8 cellular contexts compared by ENCODE assay signal in the genomic region with DNA sequence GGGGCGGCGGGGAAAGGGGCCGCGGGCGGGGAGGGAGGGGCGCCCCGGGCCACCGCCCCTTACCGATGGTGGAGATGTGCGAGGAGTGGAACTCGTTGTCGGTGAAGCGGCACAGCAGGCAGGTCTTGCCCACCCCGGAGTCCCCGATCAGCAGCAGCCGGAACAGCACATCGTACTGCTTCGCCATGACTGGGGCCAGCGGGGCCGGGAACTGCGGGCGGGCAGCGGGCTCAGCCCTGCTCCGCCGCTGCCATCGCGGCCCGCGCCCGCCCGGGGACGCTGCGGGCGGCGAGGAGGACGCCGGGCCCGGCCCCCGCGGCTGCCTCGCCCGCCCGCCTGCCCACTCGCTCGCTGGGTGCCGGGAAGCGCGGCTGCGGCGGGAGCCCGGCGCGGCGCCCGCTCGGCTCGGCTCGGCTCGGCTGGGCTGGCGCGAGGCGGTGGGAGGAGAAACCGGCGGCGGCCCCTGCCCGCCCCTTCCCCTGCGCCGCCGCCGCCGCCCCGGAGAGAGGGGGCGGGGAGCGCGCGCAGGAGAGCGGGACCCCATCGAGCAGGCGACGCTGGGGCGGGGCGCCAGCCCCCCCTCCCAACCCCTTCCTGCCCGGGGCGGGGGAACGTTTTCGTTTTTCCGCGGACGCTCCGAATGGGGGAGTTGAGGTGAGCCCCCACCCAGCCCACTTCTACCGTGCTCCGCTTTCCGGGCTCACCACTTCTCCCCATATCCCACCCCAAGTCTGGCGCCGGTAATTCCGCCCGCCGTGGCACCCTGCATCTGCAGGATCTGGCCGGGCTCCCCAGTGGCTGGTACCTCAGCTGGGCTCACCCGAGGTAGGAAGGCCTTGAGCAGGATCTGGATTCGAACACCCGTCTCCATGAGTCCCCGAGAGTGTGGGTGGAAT. TPM values are rescaled to one million over a fixed set of nuclear protein-coding genes. Genes with fewer than 3 reads are reported as not detected.
DNase-seq lines count a peak whose midpoint lies in the region; ATAC-seq, FAIRE-seq and TF ChIP-seq lines count a peak whose summit lies in the region.

RAB15 (minus strand) TSS at position 447 of the 896 bp plus-strand sequence; CDS start at position 187, 260 bp downstream.

- no peaks in the 10 kb centered on the region for H3K36me3 ChIP-seq in MM.1S (replicated peaks; ENCODE audit: insufficient read depth, low read length)
- no peaks in the 10 kb centered on the region for H3K36me3 ChIP-seq in endothelial cell of umbilical vein (ENCODE audit: control insufficient read depth in 2 of 2, extremely low read depth in 1 of 2, insufficient read depth in 2 of 2, low read length in 2 of 2)
- H3K36me3 ChIP-seq in mucosa of stomach (ENCODE audit: control insufficient read depth, insufficient read depth, low read length) = no peaks in the 10 kb centered on the region
- no peaks in the 10 kb centered on the region for H3K36me3 ChIP-seq in suprapubic skin

- no peaks in the 10 kb centered on the region for H4K20me1 ChIP-seq in MM.1S (ENCODE audit: insufficient read depth, low read length)
- no peaks in the 10 kb centered on the region for H4K20me1 ChIP-seq in endothelial cell of umbilical vein (replicated peaks; ENCODE audit: control insufficient read depth, extremely low read depth, insufficient read depth, low read length)

- H3K9me2 ChIP-seq in MM.1S (replicated peaks; ENCODE audit: insufficient read depth, low read length) = no peaks in the 10 kb centered on the region

- no peak for TF ChIP-seq CTCF in MM.1S (IDR thresholded peaks at IDR 0.05; ENCODE audit: low read length)
- TF ChIP-seq CTCF in endothelial cell of umbilical vein (IDR thresholded peaks at IDR 0.05; ENCODE audit: extremely low read depth in 1 of 2, insufficient read depth in 1 of 2, low read depth in 1 of 2, low read length in 2 of 2) = no peak
- no peak for TF ChIP-seq CTCF in suprapubic skin (IDR thresholded peaks at IDR 0.05)

- H3K9ac ChIP-seq in MM.1S (ENCODE audit: low read length) = peak within 1 kb of the TSS; percentile 38; the same call in 1 of the 2 replicates
- H3K9ac ChIP-seq in endothelial cell of umbilical vein (replicated peaks; ENCODE audit: extremely low read depth, insufficient read depth, low read length) = peak within 1 kb of the TSS; percentile 50
- peak within 1 kb of the TSS; percentile 72 for H3K9ac ChIP-seq in mucosa of stomach (ENCODE audit: low read length)

- H3K4me3 ChIP-seq in MM.1S (ENCODE audit: low read length) (peak within 1 kb of the TSS; percentile 61), endothelial cell of umbilical vein (replicated peaks in 1 of 3; ENCODE audit: insufficient read depth in 1 of 3, low read depth in 1 of 3, low read length in 3 of 3) (peak within 1 kb of the TSS; percentile 61 to 88 (median 65)), mucosa of stomach (ENCODE audit: low read length) (peak within 1 kb of the TSS; percentile 46), suprapubic skin (peak within 1 kb of the TSS; percentile 81)

- no peak for TF ChIP-seq EP300 in suprapubic skin (IDR thresholded peaks at IDR 0.05)

- FAIRE-seq in endothelial cell of umbilical vein (lab: Jason Lieb, UNC) = peak; percentile 4

- CTCF ChIA-PET in activated CD8-positive, alpha-beta memory T cell treated with anti-CD3 and anti-CD28 coated beads, Interleukin-2, amount 10 ng/mL, durations not matched to agents 7 days and 5 days (lab: Charles Lee) = interaction anchor here (0.7 to 1.6 kb wide), 3 partner anchors 10 to 14 kb away, joined by 3 to 5 read pairs (median 4); partner anchors contain the start of gene FNTB
- CTCF ChIA-PET in endothelial cell of umbilical vein (lab: Charles Lee) = no interaction called here

- H2AFZ ChIP-seq in MM.1S (ENCODE audit: low read length) (peak within 1 kb of the TSS; percentile 65; the same call in 1 of the 2 replicates), endothelial cell of umbilical vein (ENCODE audit: low read depth, low read length) (peak within 1 kb of the TSS; percentile 96)

- H3K79me2 ChIP-seq in MM.1S (ENCODE audit: low read length) (peaks cover 9% of the 10 kb centered on the region; the same call in 1 of the 2 replicates), endothelial cell of umbilical vein (ENCODE audit: control insufficient read depth, insufficient read depth, low read length) (no peaks in the 10 kb centered on the region)

- H3K4me1 ChIP-seq in MM.1S (ENCODE audit: low read length) (peaks cover 32% of the 10 kb centered on the region), endothelial cell of umbilical vein (ENCODE audit: control insufficient read depth, extremely low read depth, insufficient read depth, low read length) (peaks cover 6% of the 10 kb centered on the region), mucosa of stomach (ENCODE audit: control insufficient read depth, insufficient read depth, low read length) (peaks cover 23% of the 10 kb centered on the region), suprapubic skin (peaks cover 25% of the 10 kb centered on the region)

- H3K27ac ChIP-seq in MM.1S (ENCODE audit: low read length) (no peak within 1 kb of the TSS), endothelial cell of umbilical vein (ENCODE audit: insufficient read depth, low read depth, low read length) (no peak within 1 kb of the TSS), suprapubic skin (no peak within 1 kb of the TSS)

- dilution Hi-C loops in endothelial cell of umbilical vein (cut with MboI; ENCODE audit: extremely low pct_ligation_motif_present, low sequenced_read_pairs) = no loop called here

- H3K4me2 ChIP-seq in MM.1S (ENCODE audit: low read depth, low read length) (peak within 1 kb of the TSS; percentile 52; the same call in 1 of the 2 replicates), endothelial cell of umbilical vein (ENCODE audit: insufficient read depth, low read length) (peak within 1 kb of the TSS; percentile 87)

- H3K27me3 ChIP-seq in MM.1S (replicated peaks; ENCODE audit: insufficient read depth, low read length) (no peaks in the 10 kb centered on the region), endothelial cell of umbilical vein (ENCODE audit: control insufficient read depth in 2 of 2, insufficient read depth in 2 of 2, low read length in 2 of 2) (no peaks in the 10 kb centered on the region), mucosa of stomach (ENCODE audit: control insufficient read depth, insufficient read depth, low read length) (peaks cover 9% of the 10 kb centered on the region), suprapubic skin (no peaks in the 10 kb centered on the region)

- peaks cover 4% of the 10 kb centered on the region for H3K4me1 Mint-ChIP-seq in activated CD8-positive, alpha-beta memory T cell treated with anti-CD3 and anti-CD28 coated beads, Interleukin-2, amount 10 ng/mL, durations not matched to agents 7 days and 5 days

- peak; percentile 29 for DNase-seq in NCI-H510A treated with DMSO at 0.1 percent for 48 hours (lab: John Stamatoyannopoulos, UW)
- no peak for DNase-seq in NCI-H510A (lab: John Stamatoyannopoulos, UW)
- DNase-seq in MM.1S = no peak
- no peak for DNase-seq in activated CD8-positive, alpha-beta memory T cell treated with anti-CD3 and anti-CD28 coated beads, Interleukin-2, amount 10 ng/mL, durations not matched to agents 7 days and 5 days
- DNase-seq in endothelial cell of umbilical vein (ENCODE audit: low read depth, low spot score) = peak; percentile 33
- DNase-seq in suprapubic skin (ENCODE audit: low spot score in 2 of 2) = no peak

- peak; percentile 80 for ATAC-seq in activated CD8-positive, alpha-beta memory T cell treated with anti-CD3 and anti-CD28 coated beads, Interleukin-2, amount 10 ng/mL, durations not matched to agents 7 days and 5 days
- ATAC-seq in GM18502 (IDR thresholded peaks at IDR 0.05; ENCODE audit: poor library complexity, unreplicated experiment) = no peak

- POLR2A ChIA-PET in endothelial cell of umbilical vein (lab: Charles Lee) = no interaction called here

- no peak within 1 kb of the TSS for H3K27ac Mint-ChIP-seq in activated CD8-positive, alpha-beta memory T cell treated with anti-CD3 and anti-CD28 coated beads, Interleukin-2, amount 10 ng/mL, durations not matched to agents 7 days and 5 days

- intact Hi-C loops in endothelial cell of umbilical vein (cut with micrococcal nuclease) = loop anchor here (1.0 kb wide), 1 partner anchor 14 kb away; the partner anchor contains the start of gene FNTB

- TF ChIP-seq POLR2A in endothelial cell of umbilical vein (IDR thresholded peaks at IDR 0.05; ENCODE audit: low read depth, low read length) (no peak), suprapubic skin (IDR thresholded peaks at IDR 0.05) (no peak)

- H3K4me3 Mint-ChIP-seq in activated CD8-positive, alpha-beta memory T cell treated with anti-CD3 and anti-CD28 coated beads, Interleukin-2, amount 10 ng/mL, durations not matched to agents 7 days and 5 days = peak within 1 kb of the TSS; percentile 68

- no peaks in the 10 kb centered on the region for H3K9me1 ChIP-seq in endothelial cell of umbilical vein (replicated peaks; ENCODE audit: control insufficient read depth, extremely low read depth, insufficient read depth, low read length)

- H3F3A ChIP-seq in MM.1S (ENCODE audit: insufficient read depth, low read length) = peaks cover 15% of the 10 kb centered on the region; the same call in 1 of the 2 replicates

- H3K36me3 Mint-ChIP-seq in activated CD8-positive, alpha-beta memory T cell treated with anti-CD3 and anti-CD28 coated beads, Interleukin-2, amount 10 ng/mL, durations not matched to agents 7 days and 5 days = no peaks in the 10 kb centered on the region

- 2% methylated on average over 23 of the region's 103 CpGs for WGBS in suprapubic skin

- no peaks in the 10 kb centered on the region for H3K9me3 Mint-ChIP-seq in activated CD8-positive, alpha-beta memory T cell treated with anti-CD3 and anti-CD28 coated beads, Interleukin-2, amount 10 ng/mL, durations not matched to agents 7 days and 5 days (ENCODE audit: low read depth)

- H3K27me3 Mint-ChIP-seq in activated CD8-positive, alpha-beta memory T cell treated with anti-CD3 and anti-CD28 coated beads, Interleukin-2, amount 10 ng/mL, durations not matched to agents 7 days and 5 days = peaks cover 24% of the 10 kb centered on the region

- no peaks in the 10 kb centered on the region for H3K9me3 ChIP-seq in MM.1S (replicated peaks; ENCODE audit: insufficient read depth, low read length)
- H3K9me3 ChIP-seq in endothelial cell of umbilical vein (replicated peaks; ENCODE audit: control insufficient read depth, insufficient read depth, low read length) = no peaks in the 10 kb centered on the region
- no peaks in the 10 kb centered on the region for H3K9me3 ChIP-seq in mucosa of stomach (ENCODE audit: control insufficient read depth, low read length)
- no peaks in the 10 kb centered on the region for H3K9me3 ChIP-seq in suprapubic skin

- BruUV-seq in endothelial cell of umbilical vein (replicated peaks; lab: Mats Ljungman, UMichigan) = no TSS peak

RNA-seq across cellular contexts. Expression of gene RAB15, which starts in this region (rescaled TPM):
- total RNA-seq in activated CD8-positive, alpha-beta memory T cell treated with anti-CD3 and anti-CD28 coated beads, Interleukin-2, amount 10 ng/mL, durations not matched to agents 7 days and 5 days = 1 to 10 TPM; 2.1 to 2.3 TPM
- 24.9 and 26.7 TPM in 2 replicates for total RNA-seq in endothelial cell of umbilical vein
- polyA plus RNA-seq in endothelial cell of umbilical vein = 33.3 and 34.3 TPM in 2 replicates
- polyA plus RNA-seq in endothelial cell of umbilical vein (2011; cell fraction: cytosol; rRNA removed) = 23.0 and 27.4 TPM in 2 replicates
- 52.6 and 56.8 TPM in 2 replicates for polyA plus RNA-seq in endothelial cell of umbilical vein (2011; cell fraction: nucleus; rRNA removed)
- polyA plus RNA-seq in endothelial cell of umbilical vein (2012) = 18.9 and 19.7 TPM in 2 replicates
- 27.6 and 32.9 TPM in 2 replicates for polyA minus RNA-seq in endothelial cell of umbilical vein
- polyA minus RNA-seq in endothelial cell of umbilical vein (2011; cell fraction: cytosol; rRNA and poly(A)+ RNA removed) = not detected
- polyA minus RNA-seq in endothelial cell of umbilical vein (2011; cell fraction: nucleus; rRNA and poly(A)+ RNA removed) = 11.0 and 13.8 TPM in 2 replicates
- total RNA-seq in suprapubic skin = 10 to 100 TPM in 3 of 4 donors, 1 to 10 TPM in 1; 9.6 to 17.0 (median 15.1) TPM

Comparison
In these comparisons a context has a peak if more than half of its experiments do, and no peak if none do; other contexts are left out.
1. DNase-seq: peak in NCI-H510A treated with DMSO at 0.1 percent for 48 hours (single experiment) and endothelial cell of umbilical vein (single experiment); none in NCI-H510A (single experiment), MM.1S (single experiment), activated CD8-positive, alpha-beta memory T cell treated with anti-CD3 and anti-CD28 coated beads, Interleukin-2, amount 10 ng/mL, durations not matched to agents 7 days and 5 days (single experiment) and suprapubic skin (0 of 2).
2. Peak in every context shown above with its lines, with median percentiles within 50 percentile points of each other: H3K4me3 ChIP-seq and H3K9ac ChIP-seq.